In genomic region chr11:116598556-116598955, GRCh38 we compare ENCODE assay signal across 26 cellular contexts.
"Had no signal": no experiment of that assay in that cellular context is flagged by ENCODE, and none has a peak within 500 bp of the region (broad histone marks: within the 10 kb centered on the region; RNA-seq: fewer than 3 reads in every experiment).

No MANE protein-coding gene starts in this region.

- DNase-seq: activated CD4-positive, alpha-beta memory T cell treated with anti-CD3 and anti-CD28 coated beads, Interleukin-2, amount 10 ng/mL, durations not matched to agents 7 days and 5 days; activated CD4-positive, alpha-beta T cell treated with anti-CD3 and anti-CD28 coated beads for 36 hours; activated CD4-positive, alpha-beta T cell treated with anti-CD3 and anti-CD28 coated beads, Interleukin-2, amount 10 ng/mL, durations not matched to agents 24 days and 14 days; activated CD4-positive, CD25-positive, alpha-beta regulatory T cell; activated CD4-positive, CD25-positive, alpha-beta regulatory T cell treated with anti-CD3 and anti-CD28 coated beads, Interleukin-2, amount 50 U/mL, for 72 hours; activated CD8-positive, alpha-beta memory T cell treated with anti-CD3 and anti-CD28 coated beads, Interleukin-2, amount 50 U/mL, for 48 hours; activated naive CD4-positive, alpha-beta T cell treated with anti-CD3 and anti-CD28 coated beads for 36 hours; activated naive CD8-positive, alpha-beta T cell treated with anti-CD3 and anti-CD28 coated beads for 36 hours; activated naive CD8-positive, alpha-beta T cell treated with anti-CD3 and anti-CD28 coated beads, Interleukin-2, amount 50 U/mL, for 24 hours; activated T-cell treated with anti-CD3 and anti-CD28 coated beads for 4 hours; activated T-cell treated with anti-CD3 and anti-CD28 coated beads, Interleukin-2, amount 50 U/mL, for 24 hours; activated T-cell treated with anti-CD3 and anti-CD28 coated beads, Interleukin-2, amount 50 U/mL, for 72 hours; adrenal gland; amygdala; body of pancreas; central memory CD4-positive, alpha-beta T cell; cerebellar nuclear complex; colonic mucosa; effector CD8-positive, alpha-beta T cell; foreskin fibroblast; T-helper 1 cell; T-helper 17 cell; T1000 had no signal

- ATAC-seq: activated CD4-positive, alpha-beta T cell treated with anti-CD3 and anti-CD28 coated beads for 36 hours; activated naive CD8-positive, alpha-beta T cell treated with anti-CD3 and anti-CD28 coated beads, Interleukin-2, amount 50 U/mL, for 24 hours; activated T-cell treated with anti-CD3 and anti-CD28 coated beads, Interleukin-2, amount 50 U/mL, for 72 hours; body of pancreas; esophagus mucosa; T-helper 17 cell had no signal

- H3K4me1 Mint-ChIP-seq: activated CD4-positive, alpha-beta memory T cell treated with anti-CD3 and anti-CD28 coated beads, Interleukin-2, amount 10 ng/mL, durations not matched to agents 7 days and 5 days; activated CD4-positive, alpha-beta T cell treated with anti-CD3 and anti-CD28 coated beads for 36 hours; activated CD4-positive, alpha-beta T cell treated with anti-CD3 and anti-CD28 coated beads, Interleukin-2, amount 10 ng/mL, durations not matched to agents 24 days and 14 days; activated naive CD4-positive, alpha-beta T cell treated with anti-CD3 and anti-CD28 coated beads, Interleukin-2, amount 50 U/mL, for 24 hours; activated naive CD8-positive, alpha-beta T cell treated with anti-CD3 and anti-CD28 coated beads for 36 hours; activated naive CD8-positive, alpha-beta T cell treated with anti-CD3 and anti-CD28 coated beads, Interleukin-2, amount 50 U/mL, for 24 hours; T-helper 17 cell had no signal

- H3K27me3 ChIP-seq: adrenal gland, body of pancreas, colonic mucosa had no signal

- H3K36me3 ChIP-seq: adrenal gland, colonic mucosa had no signal

- H3K9me3 ChIP-seq: adrenal gland, body of pancreas, colonic mucosa had no signal

- H3K36me3 Mint-ChIP-seq: activated naive CD4-positive, alpha-beta T cell treated with anti-CD3 and anti-CD28 coated beads, Interleukin-2, amount 50 U/mL, for 24 hours; activated naive CD8-positive, alpha-beta T cell treated with anti-CD3 and anti-CD28 coated beads for 36 hours had no signal

- H3K4me3 ChIP-seq: adrenal gland, body of pancreas, colonic mucosa had no signal

- H3K4me1 ChIP-seq: body of pancreas, colonic mucosa had no signal

- H3K27ac ChIP-seq: adrenal gland, body of pancreas, colonic mucosa had no signal

- H3K9me3 Mint-ChIP-seq: activated CD4-positive, alpha-beta memory T cell treated with anti-CD3 and anti-CD28 coated beads, Interleukin-2, amount 10 ng/mL, durations not matched to agents 7 days and 5 days; activated CD4-positive, alpha-beta T cell treated with anti-CD3 and anti-CD28 coated beads, Interleukin-2, amount 10 ng/mL, durations not matched to agents 24 days and 14 days; activated naive CD4-positive, alpha-beta T cell treated with anti-CD3 and anti-CD28 coated beads for 36 hours; activated naive CD4-positive, alpha-beta T cell treated with anti-CD3 and anti-CD28 coated beads, Interleukin-2, amount 50 U/mL, for 24 hours; activated naive CD8-positive, alpha-beta T cell treated with anti-CD3 and anti-CD28 coated beads for 36 hours; activated naive CD8-positive, alpha-beta T cell treated with anti-CD3 and anti-CD28 coated beads, Interleukin-2, amount 50 U/mL, for 24 hours; activated T-cell treated with anti-CD3 and anti-CD28 coated beads, Interleukin-2, amount 50 U/mL, for 24 hours; activated T-cell treated with anti-CD3 and anti-CD28 coated beads, Interleukin-2, amount 50 U/mL, for 72 hours; T-helper 2 cell treated with Interferon-gamma antibody and Interleukin-4, amounts not matched to agents 5 μg/mL and 100 μg/mL, for 36 hours had no signal

- H3K4me3 Mint-ChIP-seq: activated CD4-positive, alpha-beta memory T cell treated with anti-CD3 and anti-CD28 coated beads, Interleukin-2, amount 10 ng/mL, durations not matched to agents 7 days and 5 days; activated CD4-positive, alpha-beta T cell treated with anti-CD3 and anti-CD28 coated beads for 36 hours; activated CD4-positive, alpha-beta T cell treated with anti-CD3 and anti-CD28 coated beads, Interleukin-2, amount 10 ng/mL, durations not matched to agents 24 days and 14 days; activated naive CD4-positive, alpha-beta T cell treated with anti-CD3 and anti-CD28 coated beads for 36 hours; activated naive CD4-positive, alpha-beta T cell treated with anti-CD3 and anti-CD28 coated beads, Interleukin-2, amount 50 U/mL, for 24 hours; activated naive CD8-positive, alpha-beta T cell treated with anti-CD3 and anti-CD28 coated beads for 36 hours; activated naive CD8-positive, alpha-beta T cell treated with anti-CD3 and anti-CD28 coated beads, Interleukin-2, amount 50 U/mL, for 24 hours; activated T-cell treated with anti-CD3 and anti-CD28 coated beads, Interleukin-2, amount 50 U/mL, for 24 hours; activated T-cell treated with anti-CD3 and anti-CD28 coated beads, Interleukin-2, amount 50 U/mL, for 72 hours; T-helper 17 cell; T-helper 2 cell treated with Interferon-gamma antibody and Interleukin-4, amounts not matched to agents 5 μg/mL and 100 μg/mL, for 36 hours had no signal

- H3K27ac Mint-ChIP-seq: activated CD4-positive, alpha-beta memory T cell treated with anti-CD3 and anti-CD28 coated beads, Interleukin-2, amount 10 ng/mL, durations not matched to agents 7 days and 5 days; activated CD4-positive, alpha-beta T cell treated with anti-CD3 and anti-CD28 coated beads for 36 hours; activated CD4-positive, alpha-beta T cell treated with anti-CD3 and anti-CD28 coated beads, Interleukin-2, amount 10 ng/mL, durations not matched to agents 24 days and 14 days; activated naive CD4-positive, alpha-beta T cell treated with anti-CD3 and anti-CD28 coated beads for 36 hours; activated naive CD8-positive, alpha-beta T cell treated with anti-CD3 and anti-CD28 coated beads for 36 hours; activated naive CD8-positive, alpha-beta T cell treated with anti-CD3 and anti-CD28 coated beads, Interleukin-2, amount 50 U/mL, for 24 hours; activated T-cell treated with anti-CD3 and anti-CD28 coated beads, Interleukin-2, amount 50 U/mL, for 24 hours; activated T-cell treated with anti-CD3 and anti-CD28 coated beads, Interleukin-2, amount 50 U/mL, for 72 hours; T-helper 17 cell; T-helper 2 cell treated with Interferon-gamma antibody and Interleukin-4, amounts not matched to agents 5 μg/mL and 100 μg/mL, for 36 hours had no signal

- H3K27me3 Mint-ChIP-seq: activated CD4-positive, alpha-beta memory T cell treated with anti-CD3 and anti-CD28 coated beads, Interleukin-2, amount 10 ng/mL, durations not matched to agents 7 days and 5 days; activated CD4-positive, alpha-beta T cell treated with anti-CD3 and anti-CD28 coated beads for 36 hours; activated CD4-positive, alpha-beta T cell treated with anti-CD3 and anti-CD28 coated beads, Interleukin-2, amount 10 ng/mL, durations not matched to agents 24 days and 14 days had no signal
